In the genomic region with DNA sequence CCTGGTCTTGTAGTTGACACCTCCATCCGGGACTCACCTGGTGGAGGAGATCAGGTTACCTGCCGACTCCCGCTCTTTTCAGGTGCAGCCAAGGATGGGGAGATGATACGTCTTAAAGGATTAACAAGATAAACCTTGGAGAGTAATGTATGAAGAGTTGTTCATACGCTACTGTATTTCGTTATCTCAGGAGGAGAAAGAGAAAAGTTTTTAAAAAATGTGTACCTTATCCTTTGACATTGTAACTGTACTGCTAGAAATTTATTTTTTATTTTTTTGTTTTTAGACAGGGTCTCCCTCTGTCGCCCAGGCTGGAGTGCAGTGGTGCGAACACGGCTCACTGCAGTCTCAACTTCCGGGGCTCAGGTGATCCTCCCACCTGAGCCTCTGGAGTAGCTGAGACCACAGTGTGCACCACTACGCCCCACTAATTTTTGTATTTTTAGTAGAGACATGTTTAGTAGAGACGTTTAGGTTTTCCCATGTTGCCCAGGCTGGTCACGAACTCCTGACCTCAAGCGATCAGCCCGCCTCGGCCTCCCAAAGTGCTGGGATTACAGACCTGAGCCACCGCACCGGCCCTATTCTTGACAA, we compare ENCODE assay signal across 8 cellular contexts. TPM values are rescaled to one million over a fixed set of nuclear protein-coding genes. Genes with fewer than 3 reads are reported as not detected.
DNase-seq lines count a peak whose midpoint lies in the region; ATAC-seq and TF ChIP-seq lines count a peak whose summit lies in the region.

No MANE protein-coding gene starts in this region.

- peak overlapping the region; percentile 89 for H3K4ac ChIP-seq in IMR-90 (ENCODE audit: low read depth, low read length)

- no peak for ATAC-seq in IMR-90 (ENCODE audit: low read depth)
- ATAC-seq in HG03354 (IDR thresholded peaks at IDR 0.05; ENCODE audit: poor library complexity, severe bottlenecking, unreplicated experiment): no peak
- ATAC-seq in GM19455 (IDR thresholded peaks at IDR 0.05; ENCODE audit: unreplicated experiment): no peak
- ATAC-seq in GM18519 (IDR thresholded peaks at IDR 0.05; ENCODE audit: low FRiP score, unreplicated experiment): no peak

- peak overlapping the region; percentile 52 for H2AK9ac ChIP-seq in IMR-90 (replicated peaks; ENCODE audit: low read depth, low read length, poor library complexity)

- H4K5ac ChIP-seq in IMR-90 (ENCODE audit: low read depth, low read length): peak overlapping the region; percentile 13; the same call in 1 of the 2 replicates

- H3K23ac ChIP-seq in IMR-90 (ENCODE audit: low read depth, low read length): peak overlapping the region; percentile 79

- TF ChIP-seq CTCF in C4-2B (conservative IDR thresholded peaks at IDR 0.05) (no peak), IMR-90 (conservative IDR thresholded peaks at IDR 0.05; ENCODE audit: low read depth, low read length) (no peak), breast epithelium (IDR thresholded peaks at IDR 0.05) (no peak)

- peaks cover 26% of the 10 kb centered on the region for H4K20me1 ChIP-seq in IMR-90 (ENCODE audit: insufficient read depth, low read length)

- H3K79me1 ChIP-seq in IMR-90 (ENCODE audit: low read depth in 1 of 2, low read length in 2 of 2): peaks cover 7 to 25% of the 10 kb centered on the region in 2 experiments; a peak in 3 of 4 replicates

- peak overlapping the region; percentile 68 for H2AK5ac ChIP-seq in IMR-90 (ENCODE audit: low read depth, low read length)

- H3K27ac ChIP-seq in C4-2B (peak overlapping the region; percentile 77), IMR-90 (ENCODE audit: insufficient read depth, low read length) (peak overlapping the region; percentile 70), breast epithelium (peak overlapping the region; percentile 97 to 99)

- no peak for TF ChIP-seq RAD21 in IMR-90 (IDR thresholded peaks at IDR 0.05; ENCODE audit: low read length)

- H3K27me3 ChIP-seq in IMR-90 (ENCODE audit: control insufficient read depth, insufficient read depth, low read length) (no peaks in the 10 kb centered on the region), breast epithelium (no peaks in the 10 kb centered on the region), mucosa of stomach (ENCODE audit: control insufficient read depth, insufficient read depth, low read length) (no peaks in the 10 kb centered on the region)

- peak overlapping the region; percentile 79 for H2AFZ ChIP-seq in IMR-90 (replicated peaks; ENCODE audit: low read length, poor library complexity)

- H3K56ac ChIP-seq in IMR-90 (ENCODE audit: extremely low read depth, insufficient read depth, low read length): peak overlapping the region; percentile 86

- H3K9me3 ChIP-seq in IMR-90 (ENCODE audit: control insufficient read depth, insufficient read depth, low read length): no peaks in the 10 kb centered on the region
- H3K9me3 ChIP-seq in breast epithelium: no peaks in the 10 kb centered on the region
- H3K9me3 ChIP-seq in mucosa of stomach (ENCODE audit: control insufficient read depth, low read length): no peaks in the 10 kb centered on the region

- DNase-seq in IMR-90 (no peak), breast epithelium (ENCODE audit: low spot score in 2 of 2) (no peak), NOMO-1 treated with DMSO at 0.1 percent for 48 hours (lab: John Stamatoyannopoulos, UW; ENCODE audit: unreplicated experiment) (no peak)

- H4K91ac ChIP-seq in IMR-90 (ENCODE audit: insufficient read depth, low read depth, low read length): peak overlapping the region; percentile 86

- H3K4me3 ChIP-seq in IMR-90 (ENCODE audit: insufficient read depth, low read depth, low read length) (peak overlapping the region; percentile 85), breast epithelium (peak overlapping the region; percentile 75 to 94 (median 79)), mucosa of stomach (ENCODE audit: low read length) (peak overlapping the region; percentile 74)

- H3K4me1 ChIP-seq in IMR-90 (ENCODE audit: control insufficient read depth, insufficient read depth, low read length) (peaks cover 8% of the 10 kb centered on the region), breast epithelium (peaks cover 0 to 8% of the 10 kb centered on the region in 2 donors), mucosa of stomach (ENCODE audit: control insufficient read depth, insufficient read depth, low read length) (peaks cover 4% of the 10 kb centered on the region)

- POLR2A ChIA-PET in IMR-90 (lab: Charles Lee; ENCODE audit: unreplicated experiment): interaction anchor here (0.9 kb wide), 1 partner anchor 46 kb away, joined by 3 read pairs; no protein-coding TSS in a partner anchor

- TF ChIP-seq POLR2A in IMR-90 (IDR thresholded peaks at IDR 0.05; ENCODE audit: low read depth, low read length) (no peak), breast epithelium (IDR thresholded peaks at IDR 0.05) (no peak)

- peak overlapping the region; percentile 95 for H3K14ac ChIP-seq in IMR-90 (replicated peaks; ENCODE audit: low read depth, low read length)

- WGBS in IMR-90 (ENCODE audit: extremely low coverage in 2 of 2, insufficient read length in 1 of 2), 2 experiments: no CpG with 5 or more reads among the region's 18 CpGs

- H3K4me2 ChIP-seq in IMR-90 (ENCODE audit: low read depth, low read length): peak overlapping the region; percentile 91

- dilution Hi-C loops in IMR-90 (cut with HindIII; ENCODE audit: low sequenced_read_pairs, unreplicated experiment): no loop called here

- no TSS peak for BruUV-seq in IMR-90 (replicated peaks; lab: Mats Ljungman, UMichigan)

- intact Hi-C loops in IMR-90 (cut with micrococcal nuclease): loop anchor here (2.0 to 5.0 kb wide), 2 partner anchors 44 to 76 kb away; no protein-coding TSS in a partner anchor
- intact Hi-C loops in breast epithelium (cut with DNase I; ENCODE audit: low total_unique reads): no loop called here

- H3K36me3 ChIP-seq in IMR-90 (ENCODE audit: control insufficient read depth, insufficient read depth, low read length): peaks cover 3% of the 10 kb centered on the region
- no peaks in the 10 kb centered on the region for H3K36me3 ChIP-seq in breast epithelium
- H3K36me3 ChIP-seq in mucosa of stomach (ENCODE audit: control insufficient read depth, insufficient read depth, low read length): no peaks in the 10 kb centered on the region

- H4K8ac ChIP-seq in IMR-90 (ENCODE audit: low read depth in 2 of 2, low read length in 2 of 2): peak overlapping the region; percentile 58 to 91

- H3K9ac ChIP-seq in IMR-90 (ENCODE audit: low read depth, low read length) (peak overlapping the region; percentile 71), mucosa of stomach (ENCODE audit: low read length) (peak overlapping the region; percentile 75)

- H3K18ac ChIP-seq in IMR-90 (ENCODE audit: low read depth, low read length): peak overlapping the region; percentile 78

- H2BK5ac ChIP-seq in IMR-90 (ENCODE audit: low read depth, low read length, poor library complexity, severe bottlenecking): peak overlapping the region; percentile 79

- H2BK120ac ChIP-seq in IMR-90 (ENCODE audit: low read depth, low read length): peak overlapping the region; percentile 83

- H3K9me1 ChIP-seq in IMR-90 (ENCODE audit: insufficient read depth, low read length): no peaks in the 10 kb centered on the region

- CTCF ChIA-PET in IMR-90 (lab: Yijun Ruan, JAX): no interaction called here

- H2BK20ac ChIP-seq in IMR-90 (ENCODE audit: low read depth, low read length): peak overlapping the region; percentile 60; the same call in 1 of the 2 replicates

- in situ Hi-C loops in IMR-90 (cut with MboI; ENCODE audit: low sequenced_read_pairs): loop anchor here (5.0 kb wide), 1 partner anchor 69 kb away; no protein-coding TSS in a partner anchor

- peak overlapping the region; percentile 91; the same call in 2 of the 3 replicates for H2BK15ac ChIP-seq in IMR-90 (ENCODE audit: low read depth, low read length)

TF ChIP-seq in IMR-90, 13 proteins besides CTCF, POLR2A, EP300 and RAD21:
- TF ChIP-seq MXI1 (IDR thresholded peaks at IDR 0.05; ENCODE audit: borderline replicate concordance, low read depth, low read length) (no peak), RCOR1 (IDR thresholded peaks at IDR 0.05; ENCODE audit: insufficient replicate concordance, low read length) (no peak)
- TF ChIP-seq, protein P1, sequence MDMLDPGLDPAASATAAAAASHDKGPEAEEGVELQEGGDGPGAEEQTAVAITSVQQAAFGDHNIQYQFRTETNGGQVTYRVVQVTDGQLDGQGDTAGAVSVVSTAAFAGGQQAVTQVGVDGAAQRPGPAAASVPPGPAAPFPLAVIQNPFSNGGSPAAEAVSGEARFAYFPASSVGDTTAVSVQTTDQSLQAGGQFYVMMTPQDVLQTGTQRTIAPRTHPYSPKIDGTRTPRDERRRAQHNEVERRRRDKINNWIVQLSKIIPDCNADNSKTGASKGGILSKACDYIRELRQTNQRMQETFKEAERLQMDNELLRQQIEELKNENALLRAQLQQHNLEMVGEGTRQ (IDR thresholded peaks at IDR 0.05; ENCODE audit: low read depth, low read length): no peak
- TF ChIP-seq, protein P2, sequence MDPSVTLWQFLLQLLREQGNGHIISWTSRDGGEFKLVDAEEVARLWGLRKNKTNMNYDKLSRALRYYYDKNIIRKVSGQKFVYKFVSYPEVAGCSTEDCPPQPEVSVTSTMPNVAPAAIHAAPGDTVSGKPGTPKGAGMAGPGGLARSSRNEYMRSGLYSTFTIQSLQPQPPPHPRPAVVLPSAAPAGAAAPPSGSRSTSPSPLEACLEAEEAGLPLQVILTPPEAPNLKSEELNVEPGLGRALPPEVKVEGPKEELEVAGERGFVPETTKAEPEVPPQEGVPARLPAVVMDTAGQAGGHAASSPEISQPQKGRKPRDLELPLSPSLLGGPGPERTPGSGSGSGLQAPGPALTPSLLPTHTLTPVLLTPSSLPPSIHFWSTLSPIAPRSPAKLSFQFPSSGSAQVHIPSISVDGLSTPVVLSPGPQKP (IDR thresholded peaks at IDR 0.05; ENCODE audit: borderline replicate concordance, low read depth, low read length): no peak

RNA-seq across cellular contexts. Expression of gene SMURF2, which starts 0.8 kb away (rescaled TPM):
- total RNA-seq in IMR-90 (2012; rRNA removed) (736 and 774 TPM in 2 replicates), breast epithelium (10 to 100 TPM; 27.2 to 48.3 (median 28.6) TPM)
- 119 and 131 TPM in 2 replicates for polyA plus RNA-seq in IMR-90 (2012; rRNA removed)
- 23.6 and 30.3 TPM in 2 replicates for polyA plus RNA-seq in IMR-90 (2012; cell fraction: cytosol; rRNA removed)
- 34.4 and 346 TPM in 2 replicates for polyA plus RNA-seq in IMR-90 (2012; cell fraction: nucleus; rRNA removed; ENCODE audit: low replicate concordance)

Comparison
In these comparisons a context has a peak if more than half of its experiments do, and no peak if none do; other contexts are left out.
1. RNA of gene SMURF2, which starts 0.8 kb away (total RNA-seq): 736 to 774 TPM in IMR-90; 27.2 to 48.3 TPM in breast epithelium; every median in the first group is over 10 times any median in the second.
2. Peak in every context shown above with its lines, with median percentiles within 50 percentile points of each other: H3K27ac ChIP-seq and H3K4me3 ChIP-seq.